22 cellular contexts compared by ENCODE assay signal in genomic region chr16:8458481-8458880, GRCh38.
A peak's percentile ranks its signal among the peaks of the same experiment; 100 is the strongest.
DNase-seq lines count a peak whose midpoint lies in the region; ATAC-seq and TF ChIP-seq lines count a peak whose summit lies in the region.
"Had no signal": no experiment of that assay in that cellular context is flagged by ENCODE, and none has a peak within 500 bp of the region (broad histone marks: within the 10 kb centered on the region; RNA-seq: fewer than 3 reads in every experiment).

No MANE protein-coding gene starts in this region.

- H2BK120ac ChIP-seq in mesendoderm (ENCODE audit: low read depth, low read length) = no peak overlapping the region

- H3K56ac ChIP-seq in mesendoderm (ENCODE audit: low read length) = no peak overlapping the region

- WGBS in esophagus muscularis mucosa = 74% methylated on average over 4 of the region's 4 CpGs
- WGBS in mesendoderm (ENCODE audit: extremely low coverage, insufficient coverage, low lambda C conversion rate) = no CpG with 5 or more reads among the region's 4 CpGs

- no peak overlapping the region for H4K5ac ChIP-seq in mesendoderm (ENCODE audit: low read length)

- TF ChIP-seq EP300 in esophagus muscularis mucosa (IDR thresholded peaks at IDR 0.05) = no peak

- H4K8ac ChIP-seq in mesendoderm (ENCODE audit: low read depth, low read length) = no peak overlapping the region

- TF ChIP-seq POLR2A in esophagus muscularis mucosa (IDR thresholded peaks at IDR 0.05; ENCODE audit: low read depth) = no peak

- ATAC-seq in GM19328 (IDR thresholded peaks at IDR 0.05; ENCODE audit: unreplicated experiment) (no peak), HG03565 (IDR thresholded peaks at IDR 0.05; ENCODE audit: unreplicated experiment) (no peak)
- ATAC-seq: A549; CD8-positive, alpha-beta T cell; GM12878 had no signal

- peak overlapping the region; percentile 16 for H3K23ac ChIP-seq in mesendoderm (ENCODE audit: low read length)

- peaks cover 0 to 11% (median 0%) of the 10 kb centered on the region in 4 donors for H3K9me3 ChIP-seq in esophagus muscularis mucosa
- H3K9me3 ChIP-seq: A549 had no signal

- no peaks in the 10 kb centered on the region for H3K79me2 ChIP-seq in mesendoderm (ENCODE audit: control insufficient read depth, insufficient read depth, low read length)

- H3K4me2 ChIP-seq in mesendoderm (ENCODE audit: low read length) = no peak overlapping the region
- H3K4me2 ChIP-seq: A549; BLaER1 treated with 17β-estradiol and CSF1 and Interleukin-3, amounts not matched to agents 10 nM and 100 nM had no signal

- no peak overlapping the region for H3K18ac ChIP-seq in mesendoderm (ENCODE audit: low read length)

- no peak for TF ChIP-seq CTCF in esophagus muscularis mucosa (IDR thresholded peaks at IDR 0.05)

- H2BK15ac ChIP-seq in mesendoderm (replicated peaks; ENCODE audit: low read depth) = no peak overlapping the region

- H3K4me3 ChIP-seq in esophagus muscularis mucosa = no peak overlapping the region
- no peak overlapping the region for H3K4me3 ChIP-seq in mesendoderm (ENCODE audit: low read length)
- H3K4me3 ChIP-seq: A549; BLaER1 treated with 17β-estradiol and CSF1 and Interleukin-3, amounts not matched to agents 10 nM and 100 nM; GM12878 had no signal

- no peak overlapping the region for H3K4ac ChIP-seq in mesendoderm (ENCODE audit: low read depth, low read length)

- no peak overlapping the region for H2AK5ac ChIP-seq in mesendoderm (ENCODE audit: low read length)

- H3K9ac ChIP-seq in mesendoderm (ENCODE audit: low read length) = no peak overlapping the region
- H3K9ac ChIP-seq: BLaER1 treated with 17β-estradiol and CSF1 and Interleukin-3, amounts not matched to agents 10 nM and 100 nM had no signal

- no peaks in the 10 kb centered on the region for H3K4me1 ChIP-seq in esophagus muscularis mucosa
- no peaks in the 10 kb centered on the region for H3K4me1 ChIP-seq in mesendoderm (ENCODE audit: control insufficient read depth, low read depth, low read length)
- H3K4me1 ChIP-seq: A549; BLaER1 treated with 17β-estradiol and CSF1 and Interleukin-3, amounts not matched to agents 10 nM and 100 nM; Caco-2 had no signal

- H3K27me3 ChIP-seq in esophagus muscularis mucosa (no peaks in the 10 kb centered on the region), mesendoderm (ENCODE audit: insufficient read depth, low read length, poor library complexity) (no peaks in the 10 kb centered on the region)
- H3K27me3 ChIP-seq: BLaER1 treated with 17β-estradiol and CSF1 and Interleukin-3, amounts not matched to agents 10 nM and 100 nM had no signal

- peak; percentile 45 for DNase-seq in ELF-1 (ENCODE audit: low read depth, low spot score)
- DNase-seq in esophagus muscularis mucosa (ENCODE audit: extremely low spot score) = peak; percentile 57
- DNase-seq in islet precursor cell = peak; percentile 67
- peak; percentile 21 for DNase-seq in mesendoderm
- no peak for DNase-seq in A172 (ENCODE audit: low spot score)
- no peak for DNase-seq in DMS53 treated with DMSO at 0.1 percent for 48 hours (lab: John Stamatoyannopoulos, UW; ENCODE audit: unreplicated experiment)
- DNase-seq: 8988T; AML-193; CD4-positive, alpha-beta T cell; CD8-positive, alpha-beta T cell; DMS 273 treated with DMSO at 0.1 percent for 48 hours; DMS153; DMS53; DMS79 treated with DMSO at 0.1 percent for 48 hours; GDM1 had no signal

- H3K79me1 ChIP-seq in mesendoderm (ENCODE audit: low read length) = no peaks in the 10 kb centered on the region

- H3K36me3 ChIP-seq in esophagus muscularis mucosa = no peaks in the 10 kb centered on the region
- H3K36me3 ChIP-seq in mesendoderm (ENCODE audit: control insufficient read depth, insufficient read depth, low read length) = no peaks in the 10 kb centered on the region
- H3K36me3 ChIP-seq: BLaER1 treated with 17β-estradiol and CSF1 and Interleukin-3, amounts not matched to agents 10 nM and 100 nM had no signal

- H3K27ac ChIP-seq in esophagus muscularis mucosa (replicated peaks in 1 of 4) (no peak overlapping the region), mesendoderm (ENCODE audit: low read depth, low read length) (no peak overlapping the region)
- H3K27ac ChIP-seq: A549; BLaER1 treated with 17β-estradiol and CSF1 and Interleukin-3, amounts not matched to agents 10 nM and 100 nM; C4-2B had no signal

- intact Hi-C loops in esophagus muscularis mucosa (cut with DNase I) = no loop called here

- H2BK5ac ChIP-seq in mesendoderm (ENCODE audit: low read length) = no peak overlapping the region

Comparison
In these comparisons a context has a peak if more than half of its experiments do, and no peak if none do; other contexts are left out.
1. DNase-seq: peak in ELF-1 (single experiment), esophagus muscularis mucosa (single experiment), islet precursor cell (single experiment) and mesendoderm (single experiment); none in A172 (single experiment) and DMS53 treated with DMSO at 0.1 percent for 48 hours (single experiment).